In genomic region chr7:114363292-114363691, GRCh38 we compare ENCODE assay signal across 24 cellular contexts. TPM values are rescaled to one million over a fixed set of nuclear protein-coding genes. Genes with fewer than 3 reads are reported as not detected.
"Had no signal": no experiment of that assay in that cellular context is flagged by ENCODE, and none has a peak within 500 bp of the region (broad histone marks: within the 10 kb centered on the region; RNA-seq: fewer than 3 reads in every experiment).

No MANE protein-coding gene starts in this region.

- ATAC-seq: effector memory CD8-positive, alpha-beta T cell; esophagus mucosa; gastrocnemius medialis; left cardiac atrium; left lung; left ventricle myocardium superior; lower lobe of right lung; mucosa of descending colon had no signal

- H3K9me3 ChIP-seq: colonic mucosa, esophagus squamous epithelium, gastrocnemius medialis, heart left ventricle, left lung, lower lobe of right lung, mucosa of descending colon had no signal

- H3K4me1 ChIP-seq: colonic mucosa, esophagus squamous epithelium, left lung, lower lobe of right lung had no signal

- H3K27me3 ChIP-seq: colonic mucosa, esophagus squamous epithelium, gastrocnemius medialis, heart left ventricle, hepatocyte, left lung had no signal

- H3K36me3 ChIP-seq: colonic mucosa, esophagus squamous epithelium, gastrocnemius medialis, heart left ventricle, left lung, lower lobe of right lung had no signal

- FAIRE-seq: endometrium had no signal

- H3K4me3 ChIP-seq: colonic mucosa, esophagus squamous epithelium, gastrocnemius medialis, heart left ventricle, hepatocyte, left lung, lower lobe of right lung, mucosa of descending colon had no signal

- H3K27ac ChIP-seq: colonic mucosa, epithelial cell of prostate, esophagus squamous epithelium, gastrocnemius medialis, heart left ventricle, hepatocyte, left lung, lower lobe of right lung had no signal

- DNase-seq: colonic mucosa; cortex of kidney; effector CD8-positive, alpha-beta T cell; effector memory CD8-positive, alpha-beta T cell; endodermal cell; erythroblast; esophagus squamous epithelium; foreskin fibroblast; foreskin melanocyte; gastrocnemius medialis; heart left ventricle; hypothalamus; immature natural killer cell; islet precursor cell; left cardiac atrium; left lung; left ventricle myocardium superior; lower lobe of right lung; mesenchymal stem cell; mucosa of descending colon had no signal

RNA-seq across cellular contexts. Expression of gene FOXP2, which starts 51.3 kb away (rescaled TPM):
- polyA plus RNA-seq: immature natural killer cell had no signal
